Comparison of ENCODE assay signal across 24 cellular contexts in genomic region chr1:243790404-243790803, GRCh38. TPM values are rescaled to one million over a fixed set of nuclear protein-coding genes. Genes with fewer than 3 reads are reported as not detected.
DNase-seq lines count a peak whose midpoint lies in the region; ATAC-seq and TF ChIP-seq lines count a peak whose summit lies in the region.
"Had no signal": no experiment of that assay in that cellular context is flagged by ENCODE, and none has a peak within 500 bp of the region (broad histone marks: within the 10 kb centered on the region; RNA-seq: fewer than 3 reads in every experiment).

No MANE protein-coding gene starts in this region.

- ATAC-seq in left ventricle myocardium superior (peak; percentile 20), left cardiac atrium (no peak), upper lobe of left lung (ENCODE audit: low FRiP score in 2 of 2) (no peak), GM19395 (IDR thresholded peaks at IDR 0.05; ENCODE audit: unreplicated experiment) (no peak)
- ATAC-seq: left lobe of liver, sciatic nerve, SK-N-SH treated with all-trans-retinoic acid at 6 μM for 48 hours had no signal

- H3K27ac ChIP-seq in angular gyrus (ENCODE audit: low read depth, low read length) = peak overlapping the region; percentile 1
- H3K27ac ChIP-seq in sigmoid colon = peak overlapping the region; percentile 37 to 58 (median 54)
- peak overlapping the region; percentile 7 to 73 (median 28) for H3K27ac ChIP-seq in upper lobe of left lung
- H3K27ac ChIP-seq: neutrophil had no signal

- H3K27me3 ChIP-seq in sigmoid colon = no peaks in the 10 kb centered on the region
- no peaks in the 10 kb centered on the region for H3K27me3 ChIP-seq in upper lobe of left lung
- H3K27me3 ChIP-seq: neutrophil had no signal

- TF ChIP-seq CTCF in sigmoid colon (IDR thresholded peaks at IDR 0.05) (no peak), upper lobe of left lung (IDR thresholded peaks at IDR 0.05) (no peak)

- no peaks in the 10 kb centered on the region for H3K9me3 ChIP-seq in sigmoid colon
- no peaks in the 10 kb centered on the region for H3K9me3 ChIP-seq in upper lobe of left lung
- H3K9me3 ChIP-seq: HAP-1, neutrophil had no signal

- 91 to 94% methylated on average over 3 of the region's 3 CpGs for WGBS in sigmoid colon, 2 donors
- 61 to 89% methylated on average over 3 of the region's 3 CpGs for WGBS in upper lobe of left lung, 2 donors

- no peak for DNase-seq in left ventricle myocardium superior
- DNase-seq in left cardiac atrium = no peak
- no peak for DNase-seq in sigmoid colon
- DNase-seq in upper lobe of left lung = no peak
- DNase-seq in globus pallidus (ENCODE audit: low spot score) = no peak
- no peak for DNase-seq in NCI-H748 treated with DMSO at 0.1 percent for 48 hours (lab: John Stamatoyannopoulos, UW)
- DNase-seq: activated CD4-positive, alpha-beta T cell treated with anti-CD3 and anti-CD28 coated beads, Interleukin-2, amount 50 U/mL, for 48 hours; activated naive CD4-positive, alpha-beta T cell treated with Interleukin-2 at 50 U/mL for 16 hours; CD8-positive, alpha-beta memory T cell; DMS153; Karpas-422; midbrain; naive B cell; NCI-H1417 treated with DMSO at 0.1 percent for 48 hours; NCI-H2081; Right ventricle myocardium superior; stimulated activated CD4-positive, alpha-beta T cell treated with anti-CD3 and anti-CD28 coated beads, Interleukin-4, amount 100 ng/mL, for 1 hour had no signal

- H3K4me1 ChIP-seq in sigmoid colon = peaks cover 0 to 82% (median 65%) of the 10 kb centered on the region in 4 donors
- peaks cover 19 to 50% (median 35%) of the 10 kb centered on the region in 4 donors for H3K4me1 ChIP-seq in upper lobe of left lung

- intact Hi-C loops in left ventricle myocardium superior (cut with micrococcal nuclease) (no loop called here), left cardiac atrium (cut with DNase I) (no loop called here), sigmoid colon (cut with DNase I) (no loop called here)

- TF ChIP-seq POLR2A in sigmoid colon (IDR thresholded peaks at IDR 0.05) (no peak), upper lobe of left lung (IDR thresholded peaks at IDR 0.05) (no peak)

- no peak for TF ChIP-seq EP300 in sigmoid colon (IDR thresholded peaks at IDR 0.05)
- no peak for TF ChIP-seq EP300 in upper lobe of left lung (IDR thresholded peaks at IDR 0.05)

- H3K4me3 ChIP-seq in sigmoid colon = no peak overlapping the region
- H3K4me3 ChIP-seq in upper lobe of left lung = no peak overlapping the region
- H3K4me3 ChIP-seq: HAP-1 had no signal

- H3K36me3 ChIP-seq in sigmoid colon (no peaks in the 10 kb centered on the region), upper lobe of left lung (no peaks in the 10 kb centered on the region)
- H3K36me3 ChIP-seq: HAP-1, neutrophil had no signal

RNA-seq across cellular contexts. Expression of gene AKT3, which starts 59.6 kb away (rescaled TPM):
- total RNA-seq in left ventricle myocardium superior (20.9 TPM), left cardiac atrium (10 to 100 TPM; 27.6 to 42.9 TPM), sigmoid colon (100 to 1,000 TPM in 1 of 4 donors, 10 to 100 TPM in 3; 66.4 to 105 (median 85.4) TPM), upper lobe of left lung (10 to 100 TPM; 23.0 to 51.2 (median 46.8) TPM)
- 10 to 100 TPM in 1 of 3 donors, 1 to 10 TPM in 2; 2.1 to 10.8 (median 7.1) TPM for polyA plus RNA-seq in sigmoid colon

Comparison
In these comparisons a context has a peak if more than half of its experiments do, and no peak if none do; other contexts are left out.
1. H3K27ac ChIP-seq: peak in every context shown above with its lines; median percentile 54 in sigmoid colon; 28 in upper lobe of left lung; 1 in angular gyrus.